Comparison of ENCODE assay signal across 17 cellular contexts in the genomic region with DNA sequence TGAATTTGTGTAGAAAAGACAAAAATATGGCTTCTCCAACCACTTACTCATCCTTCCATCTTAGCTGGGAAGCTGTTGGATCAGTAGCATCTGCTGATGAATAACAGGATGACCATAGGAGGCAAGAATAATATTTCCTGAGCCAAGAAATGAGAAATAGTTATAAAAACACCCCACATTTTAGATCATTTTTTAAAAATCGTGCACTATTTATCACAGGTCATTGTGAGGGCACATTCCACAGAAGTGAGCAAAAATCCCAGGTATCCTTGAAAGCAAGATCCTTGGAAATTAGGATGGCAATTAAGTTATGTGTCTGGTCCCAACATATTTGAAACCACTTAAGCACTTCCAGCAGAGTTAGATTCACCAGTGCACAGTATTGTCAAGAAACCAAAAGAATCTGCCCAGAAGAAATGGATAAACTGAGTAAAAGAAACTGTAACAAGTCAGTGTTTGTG. TPM values are rescaled to one million over a fixed set of nuclear protein-coding genes. Genes with fewer than 3 reads are reported as not detected.
DNase-seq lines count a peak whose midpoint lies in the region; ATAC-seq and TF ChIP-seq lines count a peak whose summit lies in the region.
"Had no signal": no experiment of that assay in that cellular context is flagged by ENCODE, and none has a peak within 500 bp of the region (broad histone marks: within the 10 kb centered on the region; RNA-seq: fewer than 3 reads in every experiment).

No MANE protein-coding gene starts in this region.

- TF ChIP-seq CTCF in AG09309 (IDR thresholded peaks at IDR 0.05; ENCODE audit: control insufficient read depth, insufficient read depth, low read depth, low read length, missing control alignments) (no peak), NB4 (IDR thresholded peaks at IDR 0.05; ENCODE audit: low read depth, low read length) (no peak), osteocyte (IDR thresholded peaks at IDR 0.05) (no peak), neural progenitor cell (IDR thresholded peaks at IDR 0.05) (no peak)

- H3K9me3 ChIP-seq in neural progenitor cell (ENCODE audit: low read depth): no peaks in the 10 kb centered on the region
- H3K9me3 ChIP-seq: tibial artery had no signal

- no peak for ATAC-seq in GM19351 (IDR thresholded peaks at IDR 0.05; ENCODE audit: unreplicated experiment)
- ATAC-seq in HG03175 (IDR thresholded peaks at IDR 0.05; ENCODE audit: unreplicated experiment): no peak
- ATAC-seq: activated T-helper 17 cell treated with anti-CD3 and anti-CD28 coated beads, Interleukin-2, amount 50 U/mL, for 72 hours; T-helper 17 cell had no signal

- H3K4me1 ChIP-seq in neural progenitor cell: peaks cover 9% of the 10 kb centered on the region
- H3K4me1 ChIP-seq: tibial artery had no signal

- H3K9me3 Mint-ChIP-seq in osteocyte (ENCODE audit: unreplicated experiment) (peaks cover 7% of the 10 kb centered on the region), neural progenitor cell (no peaks in the 10 kb centered on the region)
- H3K9me3 Mint-ChIP-seq: activated T-helper 17 cell treated with anti-CD3 and anti-CD28 coated beads, Interleukin-2, amount 50 U/mL, for 72 hours; brain had no signal

- H3K4me2 ChIP-seq in neural progenitor cell: no peak overlapping the region
- H3K4me2 ChIP-seq: hepatocyte, KMS-11 had no signal

- no peaks in the 10 kb centered on the region for H3K36me3 ChIP-seq in neural progenitor cell
- H3K36me3 ChIP-seq: tibial artery had no signal

- peaks cover 5% of the 10 kb centered on the region for H3F3A ChIP-seq in neural progenitor cell (ENCODE audit: low read depth)

- no peak overlapping the region for H3K9ac ChIP-seq in neural progenitor cell
- H3K9ac ChIP-seq: KMS-11 had no signal

- DNase-seq in AG09309 (ENCODE audit: low read depth) (peak; percentile 35), NB4 (ENCODE audit: low read depth) (no peak), dermis microvascular lymphatic vessel endothelial cell (ENCODE audit: low read depth in 2 of 2) (peak; percentile 51 to 86), osteocyte (ENCODE audit: extremely low spot score, unreplicated experiment) (no peak), neural progenitor cell (ENCODE audit: low spot score) (no peak), DMS153 (lab: John Stamatoyannopoulos, UW) (no peak)
- DNase-seq: DMS79 treated with DMSO at 0.1 percent for 48 hours, NCI-H1436 treated with DMSO at 0.1 percent for 48 hours, NCI-H524, T-helper 17 cell, tibial artery had no signal

- TF ChIP-seq POLR2A in NB4 (IDR thresholded peaks at IDR 0.05; ENCODE audit: extremely low read depth, insufficient read length): no peak

- H3K36me3 Mint-ChIP-seq in osteocyte (ENCODE audit: unreplicated experiment) (peaks cover 5% of the 10 kb centered on the region), neural progenitor cell (no peaks in the 10 kb centered on the region)
- H3K36me3 Mint-ChIP-seq: brain had no signal

- no peak overlapping the region for H3K4me3 ChIP-seq in AG09309 (ENCODE audit: control insufficient read depth, low read depth, low read length)
- peak overlapping the region; percentile 54 for H3K4me3 ChIP-seq in NB4 (ENCODE audit: low read depth, low read length)
- no peak overlapping the region for H3K4me3 ChIP-seq in neural progenitor cell
- H3K4me3 ChIP-seq: hepatocyte, tibial artery had no signal

- H3K27me3 ChIP-seq in neural progenitor cell: no peaks in the 10 kb centered on the region
- H3K27me3 ChIP-seq: hepatocyte, tibial artery had no signal

- no peak overlapping the region for H3K27ac ChIP-seq in neural progenitor cell
- H3K27ac ChIP-seq: hepatocyte, KMS-11, tibial artery had no signal

- H3K27ac Mint-ChIP-seq in osteocyte (ENCODE audit: unreplicated experiment): peak overlapping the region; percentile 86
- H3K27ac Mint-ChIP-seq in neural progenitor cell: no peak overlapping the region
- H3K27ac Mint-ChIP-seq: activated T-helper 17 cell treated with anti-CD3 and anti-CD28 coated beads, Interleukin-2, amount 50 U/mL, for 72 hours; brain; T-helper 17 cell had no signal

- no peak overlapping the region for H2AFZ ChIP-seq in neural progenitor cell (replicated peaks)
- H2AFZ ChIP-seq: hepatocyte had no signal

- peaks cover 64% of the 10 kb centered on the region for H3K4me1 Mint-ChIP-seq in osteocyte (ENCODE audit: unreplicated experiment)
- peaks cover 7% of the 10 kb centered on the region for H3K4me1 Mint-ChIP-seq in neural progenitor cell

- H3K79me2 ChIP-seq in neural progenitor cell (ENCODE audit: low read depth): no peaks in the 10 kb centered on the region
- H3K79me2 ChIP-seq: hepatocyte had no signal

- H3K4me3 Mint-ChIP-seq in osteocyte (ENCODE audit: unreplicated experiment): peak overlapping the region; percentile 43
- no peak overlapping the region for H3K4me3 Mint-ChIP-seq in neural progenitor cell
- H3K4me3 Mint-ChIP-seq: activated T-helper 17 cell treated with anti-CD3 and anti-CD28 coated beads, Interleukin-2, amount 50 U/mL, for 72 hours; brain; T-helper 17 cell had no signal

- H4K20me1 ChIP-seq in neural progenitor cell (ENCODE audit: low read depth): no peaks in the 10 kb centered on the region

- H3K27me3 Mint-ChIP-seq in osteocyte (ENCODE audit: unreplicated experiment) (no peaks in the 10 kb centered on the region), neural progenitor cell (ENCODE audit: insufficient read depth, low read depth) (peaks cover 6% of the 10 kb centered on the region)
- H3K27me3 Mint-ChIP-seq: activated T-helper 17 cell treated with anti-CD3 and anti-CD28 coated beads, Interleukin-2, amount 50 U/mL, for 72 hours; T-helper 17 cell had no signal

RNA-seq across cellular contexts. Expression of gene FAR2, which starts 8.4 kb away (rescaled TPM):
- total RNA-seq in dermis microvascular lymphatic vessel endothelial cell: 58.2 and 80.8 TPM in 2 replicates
- total RNA-seq in osteocyte: 34.4 and 37.1 TPM in 2 replicates
- 13.3 and 19.5 TPM in 2 replicates for total RNA-seq in neural progenitor cell (ENCODE audit: low replicate concordance)

Comparison
In these comparisons a context has a peak if more than half of its experiments do, and no peak if none do; other contexts are left out.
1. DNase-seq: peak in AG09309 (single experiment) and dermis microvascular lymphatic vessel endothelial cell (2 of 2); none in NB4 (single experiment), osteocyte (single experiment), neural progenitor cell (single experiment) and DMS153 (single experiment).